ENCODE assay signal across 11 cellular contexts in the genomic region with DNA sequence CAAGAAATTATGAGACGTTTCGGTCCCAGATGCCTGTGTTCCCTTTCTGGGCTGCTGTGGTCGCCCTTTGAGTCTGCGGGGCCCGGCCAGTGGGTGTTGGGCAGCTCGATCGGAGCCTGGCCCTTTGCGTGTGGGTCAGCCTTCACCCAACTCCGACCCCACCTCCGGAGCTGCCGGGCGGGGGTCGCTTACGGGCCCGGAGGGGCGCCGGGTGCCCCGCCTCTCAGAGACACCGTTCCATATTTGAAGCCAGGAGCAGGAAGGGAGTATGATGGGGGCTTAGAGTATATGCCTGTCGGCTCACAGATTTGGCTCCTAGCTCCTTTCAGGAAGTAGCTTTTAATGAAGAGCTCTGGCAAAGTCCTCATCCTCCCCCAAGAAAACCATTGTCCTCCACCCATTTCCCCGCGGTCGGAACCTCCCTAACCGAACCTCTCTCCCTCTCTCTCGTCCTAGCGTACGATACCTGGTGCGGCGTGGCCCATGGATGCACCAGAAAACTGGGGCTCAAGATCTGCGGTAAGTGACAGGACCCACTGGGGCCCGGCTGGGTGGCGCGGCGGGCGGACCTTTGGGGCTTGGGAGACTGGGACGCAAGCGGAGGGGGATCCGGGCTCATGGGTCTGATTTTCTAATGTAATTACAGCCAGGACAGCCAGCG. TPM values are rescaled to one million over a fixed set of nuclear protein-coding genes. Genes with fewer than 3 reads are reported as not detected.
DNase-seq lines count a peak whose midpoint lies in the region; ATAC-seq and TF ChIP-seq lines count a peak whose summit lies in the region.
"Had no signal": no experiment of that assay in that cellular context is flagged by ENCODE, and none has a peak within 500 bp of the region (broad histone marks: within the 10 kb centered on the region; RNA-seq: fewer than 3 reads in every experiment).

No MANE protein-coding gene starts in this region.

- peaks cover 41% of the 10 kb centered on the region for H3K4me1 Mint-ChIP-seq in activated naive CD8-positive, alpha-beta T cell treated with anti-CD3 and anti-CD28 coated beads, Interleukin-2, amount 50 U/mL, for 24 hours

- H3K36me3 ChIP-seq in heart left ventricle = no peaks in the 10 kb centered on the region
- H3K36me3 ChIP-seq in mesendoderm (ENCODE audit: control insufficient read depth, insufficient read depth, low read length) = no peaks in the 10 kb centered on the region
- no peaks in the 10 kb centered on the region for H3K36me3 ChIP-seq in thoracic aorta

- no peak overlapping the region for H2BK15ac ChIP-seq in mesendoderm (replicated peaks; ENCODE audit: low read depth)

- peaks cover 4% of the 10 kb centered on the region for H3K79me2 ChIP-seq in mesendoderm (ENCODE audit: control insufficient read depth, insufficient read depth, low read length)

- H3K27me3 Mint-ChIP-seq in activated naive CD8-positive, alpha-beta T cell treated with anti-CD3 and anti-CD28 coated beads, Interleukin-2, amount 50 U/mL, for 24 hours = peaks cover 86% of the 10 kb centered on the region

- no peak for TF ChIP-seq POLR2A in heart left ventricle (IDR thresholded peaks at IDR 0.05)

- H3K4me2 ChIP-seq in mesendoderm (ENCODE audit: low read length) = peak overlapping the region; percentile 98

- peak overlapping the region; percentile 60 for H3K4me3 Mint-ChIP-seq in activated naive CD8-positive, alpha-beta T cell treated with anti-CD3 and anti-CD28 coated beads, Interleukin-2, amount 50 U/mL, for 24 hours

- H4K8ac ChIP-seq in mesendoderm (ENCODE audit: low read depth, low read length) = no peak overlapping the region

- peaks cover 2% of the 10 kb centered on the region for H3K36me3 Mint-ChIP-seq in activated naive CD8-positive, alpha-beta T cell treated with anti-CD3 and anti-CD28 coated beads, Interleukin-2, amount 50 U/mL, for 24 hours (ENCODE audit: low read depth)

- H2BK120ac ChIP-seq in mesendoderm (ENCODE audit: low read depth, low read length) = no peak overlapping the region

- no peak overlapping the region for H3K27ac ChIP-seq in heart left ventricle
- no peak overlapping the region for H3K27ac ChIP-seq in mesendoderm (ENCODE audit: low read depth, low read length)
- H3K27ac ChIP-seq in thoracic aorta = no peak overlapping the region

- peak overlapping the region; percentile 42 for H3K18ac ChIP-seq in mesendoderm (ENCODE audit: low read length)

- no peaks in the 10 kb centered on the region for H3K9me3 Mint-ChIP-seq in activated naive CD8-positive, alpha-beta T cell treated with anti-CD3 and anti-CD28 coated beads, Interleukin-2, amount 50 U/mL, for 24 hours

- intact Hi-C loops in heart left ventricle (cut with DNase I) (no loop called here), Right ventricle myocardium superior (cut with DNase I) (no loop called here)

- H3K4ac ChIP-seq in mesendoderm (ENCODE audit: low read depth, low read length) = no peak overlapping the region

- WGBS in heart left ventricle, 4 donors = 4 to 8% (median 5%) methylated on average over 15 to 39 of the region's 39 CpGs
- WGBS in mesendoderm (ENCODE audit: extremely low coverage, insufficient coverage, low lambda C conversion rate) = no CpG with 5 or more reads among the region's 39 CpGs

- peak overlapping the region; percentile 78 for H3K9ac ChIP-seq in mesendoderm (ENCODE audit: low read length)

- peak overlapping the region; percentile 45 for H3K23ac ChIP-seq in mesendoderm (ENCODE audit: low read length)

- peak overlapping the region; percentile 89 for H3K56ac ChIP-seq in mesendoderm (ENCODE audit: low read length)

- no peaks in the 10 kb centered on the region for H3K9me3 ChIP-seq in heart left ventricle
- H3K9me3 ChIP-seq in thoracic aorta = no peaks in the 10 kb centered on the region

- H2BK5ac ChIP-seq in mesendoderm (ENCODE audit: low read length) = no peak overlapping the region

- peak overlapping the region in 10 of 12 donors; percentile 18 to 55 (median 39) for H3K4me3 ChIP-seq in heart left ventricle
- peak overlapping the region; percentile 41 for H3K4me3 ChIP-seq in mesendoderm (ENCODE audit: low read length)
- peak overlapping the region; percentile 67 for H3K4me3 ChIP-seq in thoracic aorta

- no peak overlapping the region for H2AK5ac ChIP-seq in mesendoderm (ENCODE audit: low read length)

- H3K27me3 ChIP-seq in heart left ventricle (peaks cover 58 to 97% (median 82%) of the 10 kb centered on the region in 9 donors), mesendoderm (ENCODE audit: insufficient read depth, low read length, poor library complexity) (no peaks in the 10 kb centered on the region), thoracic aorta (replicated peaks; ENCODE audit: insufficient read depth) (peaks cover 9% of the 10 kb centered on the region)

- TF ChIP-seq CTCF in heart left ventricle (IDR thresholded peaks at IDR 0.05) = no peak
- no peak for TF ChIP-seq CTCF in thoracic aorta (IDR thresholded peaks at IDR 0.05)

- H3K27ac Mint-ChIP-seq in activated naive CD8-positive, alpha-beta T cell treated with anti-CD3 and anti-CD28 coated beads, Interleukin-2, amount 50 U/mL, for 24 hours = no peak overlapping the region

- no peak for ATAC-seq in heart left ventricle
- ATAC-seq in Right ventricle myocardium superior (ENCODE audit: poor library complexity) = no peak
- no peak for ATAC-seq in activated naive CD8-positive, alpha-beta T cell treated with anti-CD3 and anti-CD28 coated beads, Interleukin-2, amount 50 U/mL, for 24 hours
- no peak for ATAC-seq in thoracic aorta (ENCODE audit: insufficient number of reproducible peaks, low FRiP score, low read depth)
- no peak for ATAC-seq in GM21576 (IDR thresholded peaks at IDR 0.05; ENCODE audit: unreplicated experiment)

- no peak for DNase-seq in heart left ventricle
- DNase-seq in Right ventricle myocardium superior = no peak
- no peak for DNase-seq in activated naive CD8-positive, alpha-beta T cell treated with anti-CD3 and anti-CD28 coated beads, Interleukin-2, amount 50 U/mL, for 24 hours
- DNase-seq in mesendoderm = peak; percentile 46
- DNase-seq in thoracic aorta (ENCODE audit: low spot score) = no peak
- DNase-seq in GOT3 (lab: John Stamatoyannopoulos, UW) = no peak
- DNase-seq in kidney tubule cell (ENCODE audit: low spot score) = no peak
- DNase-seq: NCI-H1048; stimulated activated CD4-positive, alpha-beta T cell treated with anti-CD3 and anti-CD28 coated beads, Interleukin-4, amount 100 ng/mL, for 24 hours had no signal

- no peak overlapping the region for H4K5ac ChIP-seq in mesendoderm (ENCODE audit: low read length)

- H3K79me1 ChIP-seq in mesendoderm (ENCODE audit: low read length) = no peaks in the 10 kb centered on the region

- H3K4me1 ChIP-seq in heart left ventricle (peaks cover 17 to 69% (median 55%) of the 10 kb centered on the region in 12 donors), mesendoderm (ENCODE audit: control insufficient read depth, low read depth, low read length) (peaks cover 20% of the 10 kb centered on the region), thoracic aorta (ENCODE audit: control insufficient read depth in 1 of 2, low read depth in 2 of 2) (peaks cover 19 to 58% of the 10 kb centered on the region in 2 donors)

RNA-seq across cellular contexts. Expression of gene GAD1, which starts 5.1 kb away (rescaled TPM):
- total RNA-seq in heart left ventricle (under 1 TPM in 3 of 9 donors, not detected in 6; 0.32 to 0.51 (median 0.37) TPM), Right ventricle myocardium superior (not detected), thoracic aorta (1 to 10 TPM in 1 of 2 donors, under 1 TPM in 1; 0.41 to 5.5 TPM)
- polyA plus RNA-seq in heart left ventricle = under 1 TPM in 1 of 2 donors, not detected in 1; 0.04 TPM
- polyA plus RNA-seq in mesendoderm (2013, experiment 1 of 2) = 46.8 TPM
- 44.2 TPM for polyA plus RNA-seq in mesendoderm (2013, experiment 2 of 2)

RNA-seq across cellular contexts. Expression of gene ERICH2, which starts 51.6 kb away (rescaled TPM):
- total RNA-seq in heart left ventricle (1 to 10 TPM in 2 of 9 donors, under 1 TPM in 3, not detected in 4; 0.85 to 3.4 (median 0.98) TPM), Right ventricle myocardium superior (0.94 TPM), thoracic aorta (not detected)
- 1 to 10 TPM in 1 of 2 donors, under 1 TPM in 1; 0.22 to 1.9 TPM for polyA plus RNA-seq in heart left ventricle
- polyA plus RNA-seq in mesendoderm (2013, experiment 1 of 2) = 4.9 TPM
- polyA plus RNA-seq in mesendoderm (2013, experiment 2 of 2) = 4.9 TPM
- total RNA-seq: glomerular endothelial cell had no signal
